Comparison of ENCODE assay signal across 33 cellular contexts in genomic region chr13:33671560-33671959, GRCh38.
"Had no signal": no experiment of that assay in that cellular context is flagged by ENCODE, and none has a peak within 500 bp of the region (broad histone marks: within the 10 kb centered on the region; RNA-seq: fewer than 3 reads in every experiment).

No MANE protein-coding gene starts in this region.

- H3K4me3 ChIP-seq: MG63 had no signal

- H3K9me3 ChIP-seq: MG63 had no signal

- DNase-seq: Karpas-422, Kasumi-1, MG63, MM.1S, MV-4-11, NCI-H1048, NCI-H1092, NCI-H1092 treated with DMSO at 0.1 percent for 48 hours, NCI-H1105, NCI-H1105 treated with DMSO at 0.1 percent for 48 hours, NCI-H1417, NCI-H1417 treated with DMSO at 0.1 percent for 48 hours, NCI-H1436, NCI-H1436 treated with DMSO at 0.1 percent for 48 hours, NCI-H146, NCI-H1694, NCI-H187, NCI-H187 treated with DMSO at 0.1 percent for 48 hours, NCI-H1930, NCI-H2029, NCI-H2029 treated with DMSO at 0.1 percent for 48 hours, NCI-H2081, NCI-H2081 treated with DMSO at 0.1 percent for 48 hours, NCI-H2107, NCI-H2171, NCI-H2171 treated with DMSO at 0.1 percent for 48 hours, NCI-H2227 treated with DMSO at 0.1 percent for 48 hours, NCI-H226, NCI-H345, NCI-H446, NCI-H446 treated with DMSO at 0.1 percent for 48 hours, NCI-H510A, NCI-H510A treated with DMSO at 0.1 percent for 48 hours had no signal
